Comparison of ENCODE assay signal across 14 cellular contexts in genomic region chr10:76649723-76650127, GRCh38.
A peak's percentile ranks its signal among the peaks of the same experiment; 100 is the strongest.
DNase-seq lines count a peak whose midpoint lies in the region; ATAC-seq and TF ChIP-seq lines count a peak whose summit lies in the region.
"Had no signal": no experiment of that assay in that cellular context is flagged by ENCODE, and none has a peak within 500 bp of the region (broad histone marks: within the 10 kb centered on the region; RNA-seq: fewer than 3 reads in every experiment).

No MANE protein-coding gene starts in this region.

- no peak overlapping the region for H3K27ac ChIP-seq in IMR-90 (ENCODE audit: insufficient read depth, low read length)
- H3K27ac ChIP-seq: dorsolateral prefrontal cortex, VCaP had no signal

- H3K14ac ChIP-seq in IMR-90 (replicated peaks; ENCODE audit: low read depth, low read length), result no peak overlapping the region

- no peak overlapping the region for H4K5ac ChIP-seq in IMR-90 (ENCODE audit: low read depth, low read length)

- no TSS peak for BruUV-seq in IMR-90 (replicated peaks; lab: Mats Ljungman, UMichigan)

- H2BK120ac ChIP-seq in IMR-90 (ENCODE audit: low read depth, low read length), result peak overlapping the region; percentile 36; the same call in 1 of the 2 replicates

- in situ Hi-C loops in IMR-90 (cut with MboI; ENCODE audit: low sequenced_read_pairs), result no loop called here

- DNase-seq in AG08396 (ENCODE audit: low spot score), result peak; percentile 36
- DNase-seq in IMR-90, result peak; percentile 62
- DNase-seq in choroid plexus epithelial cell (ENCODE audit: low read depth), result peak; percentile 51
- peak; percentile 32 for DNase-seq in myocyte (ENCODE audit: low read depth)
- DNase-seq in SHP77 treated with DMSO at 0.1 percent for 48 hours (lab: John Stamatoyannopoulos, UW), result no peak
- DNase-seq in COR-L47 (lab: John Stamatoyannopoulos, UW), result no peak
- DNase-seq: activated T-cell treated with anti-CD3 and anti-CD28 coated beads, Interleukin-2, amount 50 U/mL, for 1 hour; dorsolateral prefrontal cortex; NCI-H2081 treated with DMSO at 0.1 percent for 48 hours; nucleus accumbens; trophoblast cell had no signal

- POLR2A ChIA-PET in IMR-90 (lab: Charles Lee; ENCODE audit: unreplicated experiment), result no interaction called here

- no peak overlapping the region for H4K91ac ChIP-seq in IMR-90 (ENCODE audit: insufficient read depth, low read depth, low read length)

- peaks cover 4% of the 10 kb centered on the region for H3K4me1 ChIP-seq in IMR-90 (ENCODE audit: control insufficient read depth, insufficient read depth, low read length)

- H3K9me1 ChIP-seq in IMR-90 (ENCODE audit: insufficient read depth, low read length), result no peaks in the 10 kb centered on the region

- H2AK9ac ChIP-seq in IMR-90 (replicated peaks; ENCODE audit: low read depth, low read length, poor library complexity), result peak overlapping the region; percentile 62

- H2BK5ac ChIP-seq in IMR-90 (ENCODE audit: low read depth, low read length, poor library complexity, severe bottlenecking), result no peak overlapping the region

- no peaks in the 10 kb centered on the region for H4K20me1 ChIP-seq in IMR-90 (ENCODE audit: insufficient read depth, low read length)

- H3K18ac ChIP-seq in IMR-90 (ENCODE audit: low read depth, low read length), result no peak overlapping the region

- H4K8ac ChIP-seq in IMR-90 (ENCODE audit: low read depth in 2 of 2, low read length in 2 of 2), result no peak overlapping the region

- ATAC-seq in IMR-90 (ENCODE audit: low read depth), result peak; percentile 98
- no peak for ATAC-seq in GM19467 (IDR thresholded peaks at IDR 0.05; ENCODE audit: unreplicated experiment)
- no peak for ATAC-seq in HG03520 (IDR thresholded peaks at IDR 0.05; ENCODE audit: unreplicated experiment)

- H3K23ac ChIP-seq in IMR-90 (ENCODE audit: low read depth, low read length), result no peak overlapping the region

- no peak overlapping the region for H3K9ac ChIP-seq in IMR-90 (ENCODE audit: low read depth, low read length)

- H3K27me3 ChIP-seq in IMR-90 (ENCODE audit: control insufficient read depth, insufficient read depth, low read length), result no peaks in the 10 kb centered on the region
- H3K27me3 ChIP-seq: dorsolateral prefrontal cortex had no signal

- H3K4me3 ChIP-seq in IMR-90 (ENCODE audit: insufficient read depth, low read depth, low read length), result no peak overlapping the region
- no peak overlapping the region for H3K4me3 ChIP-seq in choroid plexus epithelial cell (ENCODE audit: low read depth, low read length)
- H3K4me3 ChIP-seq: dorsolateral prefrontal cortex had no signal

- H2AK5ac ChIP-seq in IMR-90 (ENCODE audit: low read depth, low read length), result no peak overlapping the region

- no peak for TF ChIP-seq POLR2A in IMR-90 (IDR thresholded peaks at IDR 0.05; ENCODE audit: low read depth, low read length)

- TF ChIP-seq CTCF in IMR-90 (conservative IDR thresholded peaks at IDR 0.05; ENCODE audit: low read depth, low read length), result no peak
- no peak for TF ChIP-seq CTCF in choroid plexus epithelial cell (conservative IDR thresholded peaks at IDR 0.05; ENCODE audit: low read depth, low read length)

- no peak overlapping the region for H2BK15ac ChIP-seq in IMR-90 (ENCODE audit: low read depth, low read length)

- dilution Hi-C loops in IMR-90 (cut with HindIII; ENCODE audit: low sequenced_read_pairs, unreplicated experiment), result no loop called here

- no peak overlapping the region for H3K4me2 ChIP-seq in IMR-90 (ENCODE audit: low read depth, low read length)

- no peak overlapping the region for H2BK20ac ChIP-seq in IMR-90 (ENCODE audit: low read depth, low read length)

- CTCF ChIA-PET in IMR-90 (lab: Yijun Ruan, JAX), result no interaction called here

- no peak overlapping the region for H3K4ac ChIP-seq in IMR-90 (ENCODE audit: low read depth, low read length)

- H3K56ac ChIP-seq in IMR-90 (ENCODE audit: extremely low read depth, insufficient read depth, low read length), result no peak overlapping the region

- H2AFZ ChIP-seq in IMR-90 (replicated peaks; ENCODE audit: low read length, poor library complexity), result no peak overlapping the region

- no peaks in the 10 kb centered on the region for H3K79me1 ChIP-seq in IMR-90 (ENCODE audit: low read depth in 1 of 2, low read length in 2 of 2)

- no CpG with 5 or more reads among the region's 3 CpGs for WGBS in IMR-90 (ENCODE audit: extremely low coverage in 2 of 2, insufficient read length in 1 of 2), 2 experiments

- H3K36me3 ChIP-seq in IMR-90 (ENCODE audit: control insufficient read depth, insufficient read depth, low read length), result no peaks in the 10 kb centered on the region

- intact Hi-C loops in IMR-90 (cut with micrococcal nuclease), result no loop called here

- no peaks in the 10 kb centered on the region for H3K9me3 ChIP-seq in IMR-90 (ENCODE audit: control insufficient read depth, insufficient read depth, low read length)

- TF ChIP-seq RAD21 in IMR-90 (IDR thresholded peaks at IDR 0.05; ENCODE audit: low read length), result no peak

TF ChIP-seq in IMR-90, 13 proteins besides CTCF, POLR2A, EP300 and RAD21:
- TF ChIP-seq NFE2L2 (IDR thresholded peaks at IDR 0.05; ENCODE audit: low read depth, low read length), result no peak
- no peak for TF ChIP-seq MAZ (IDR thresholded peaks at IDR 0.05; ENCODE audit: borderline replicate concordance, low read depth, low read length)
- TF ChIP-seq RFX5 (IDR thresholded peaks at IDR 0.05; ENCODE audit: low read depth, low read length), result no peak
- no peak for TF ChIP-seq MAFK (IDR thresholded peaks at IDR 0.05; ENCODE audit: low read depth, low read length)
- no peak for TF ChIP-seq SMC3 (IDR thresholded peaks at IDR 0.05; ENCODE audit: low read depth, low read length)
- no peak for TF ChIP-seq MXI1 (IDR thresholded peaks at IDR 0.05; ENCODE audit: borderline replicate concordance, low read depth, low read length)
- no peak for TF ChIP-seq FOS (IDR thresholded peaks at IDR 0.05; ENCODE audit: low read depth, low read length)
- no peak for TF ChIP-seq RCOR1 (IDR thresholded peaks at IDR 0.05; ENCODE audit: insufficient replicate concordance, low read length)
- no peak for TF ChIP-seq CEBPB (IDR thresholded peaks at IDR 0.05; ENCODE audit: low read depth, low read length)
- TF ChIP-seq CHD1 (IDR thresholded peaks at IDR 0.05; ENCODE audit: low read depth, low read length), result no peak
- TF ChIP-seq, protein P1, sequence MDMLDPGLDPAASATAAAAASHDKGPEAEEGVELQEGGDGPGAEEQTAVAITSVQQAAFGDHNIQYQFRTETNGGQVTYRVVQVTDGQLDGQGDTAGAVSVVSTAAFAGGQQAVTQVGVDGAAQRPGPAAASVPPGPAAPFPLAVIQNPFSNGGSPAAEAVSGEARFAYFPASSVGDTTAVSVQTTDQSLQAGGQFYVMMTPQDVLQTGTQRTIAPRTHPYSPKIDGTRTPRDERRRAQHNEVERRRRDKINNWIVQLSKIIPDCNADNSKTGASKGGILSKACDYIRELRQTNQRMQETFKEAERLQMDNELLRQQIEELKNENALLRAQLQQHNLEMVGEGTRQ (IDR thresholded peaks at IDR 0.05; ENCODE audit: low read depth, low read length), result no peak
- no peak for TF ChIP-seq BHLHE40 (IDR thresholded peaks at IDR 0.05; ENCODE audit: low read depth, low read length)
- TF ChIP-seq, protein P2, sequence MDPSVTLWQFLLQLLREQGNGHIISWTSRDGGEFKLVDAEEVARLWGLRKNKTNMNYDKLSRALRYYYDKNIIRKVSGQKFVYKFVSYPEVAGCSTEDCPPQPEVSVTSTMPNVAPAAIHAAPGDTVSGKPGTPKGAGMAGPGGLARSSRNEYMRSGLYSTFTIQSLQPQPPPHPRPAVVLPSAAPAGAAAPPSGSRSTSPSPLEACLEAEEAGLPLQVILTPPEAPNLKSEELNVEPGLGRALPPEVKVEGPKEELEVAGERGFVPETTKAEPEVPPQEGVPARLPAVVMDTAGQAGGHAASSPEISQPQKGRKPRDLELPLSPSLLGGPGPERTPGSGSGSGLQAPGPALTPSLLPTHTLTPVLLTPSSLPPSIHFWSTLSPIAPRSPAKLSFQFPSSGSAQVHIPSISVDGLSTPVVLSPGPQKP (IDR thresholded peaks at IDR 0.05; ENCODE audit: borderline replicate concordance, low read depth, low read length), result no peak
TF ChIP-seq in IMR-90: peak in this region for 0.

Comparison
In these comparisons a context has a peak if more than half of its experiments do, and no peak if none do; other contexts are left out.
1. DNase-seq: peak in AG08396 (single experiment), IMR-90 (single experiment), choroid plexus epithelial cell (single experiment) and myocyte (single experiment); none in SHP77 treated with DMSO at 0.1 percent for 48 hours (single experiment) and COR-L47 (single experiment).